In the genomic region with DNA sequence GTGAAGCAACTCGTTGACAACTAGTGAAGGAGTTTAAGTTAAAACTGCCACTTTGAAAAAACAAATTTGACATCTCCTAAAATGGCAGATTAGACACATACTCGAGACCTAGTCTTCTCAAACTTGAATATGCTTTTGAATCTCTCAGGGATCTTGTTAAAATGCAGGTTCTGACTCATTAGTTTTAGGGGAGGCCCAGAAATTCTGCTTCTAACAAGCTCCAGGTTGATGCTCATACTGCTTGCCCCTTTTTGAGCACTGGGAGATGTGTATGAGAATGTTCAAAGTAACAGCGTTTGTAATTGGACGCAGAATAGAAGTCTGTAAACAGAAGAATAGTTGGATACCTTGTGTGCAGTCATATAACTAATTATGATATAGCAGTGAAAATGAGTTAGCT, we compare ENCODE assay signal across 8 cellular contexts. TPM values are rescaled to one million over a fixed set of nuclear protein-coding genes. Genes with fewer than 3 reads are reported as not detected.
DNase-seq lines count a peak whose midpoint lies in the region; ATAC-seq and TF ChIP-seq lines count a peak whose summit lies in the region.

No MANE protein-coding gene starts in this region.

- peak overlapping the region; percentile 98 for H3K4me3 Mint-ChIP-seq in memory B cell

- CTCF ChIA-PET in AG04450 (lab: Charles Lee) (interaction anchor here (1.1 kb wide), 1 partner anchor 38 kb away, joined by 5 read pairs; no protein-coding TSS in a partner anchor), HCT116 (lab: Charles Lee) (interaction anchor here (1.1 kb wide), 1 partner anchor 9 kb away, joined by 4 read pairs; no protein-coding TSS in a partner anchor)

- 0 out of 2 replicates have a peak overlapping the region, but pooled peaks have one; percentile 10 for H3K9ac ChIP-seq in HCT116 (ENCODE audit: low read length)

- peak overlapping the region; percentile 89 for H3K4me2 ChIP-seq in HCT116 (ENCODE audit: low read length)

- H3K4me3 ChIP-seq in AG04450 (ENCODE audit: low read depth, low read length) (peak overlapping the region; percentile 100), HCT116 (replicated peaks in 1 of 2; ENCODE audit: low read depth in 1 of 2, low read length in 2 of 2) (peak overlapping the region; percentile 95 to 98; a peak in 3 of 4 replicates), astrocyte of the cerebellum (ENCODE audit: low read depth, low read length) (peak overlapping the region; percentile 94)

- H3K27ac ChIP-seq in AG04450 (ENCODE audit: low read depth, low read length), result no peak overlapping the region
- no peak overlapping the region for H3K27ac ChIP-seq in HCT116 (ENCODE audit: low read depth, low read length)

- no TSS peak for BruUV-seq in HCT116 (replicated peaks; lab: Mats Ljungman, UMichigan)

- H3K9me3 ChIP-seq in AG04450 (ENCODE audit: control insufficient read depth, insufficient read depth, low read length) (no peaks in the 10 kb centered on the region; the same call in 1 of the 2 replicates), HCT116 (ENCODE audit: control insufficient read depth in 1 of 2, insufficient read depth in 1 of 2, low read depth in 1 of 2, low read length in 2 of 2) (no peaks in the 10 kb centered on the region)

- no peaks in the 10 kb centered on the region for H3K9me2 ChIP-seq in HCT116 (ENCODE audit: insufficient read depth)

- peaks cover 2 to 21% of the 10 kb centered on the region in 2 experiments; a peak in 3 of 4 replicates for H3K4me1 ChIP-seq in HCT116 (ENCODE audit: control insufficient read depth in 1 of 2, insufficient read depth in 2 of 2, low read length in 2 of 2)

- no peak for TF ChIP-seq RAD21 in HCT116 (IDR thresholded peaks at IDR 0.05; ENCODE audit: low read depth)

- no peaks in the 10 kb centered on the region for H4K20me1 ChIP-seq in HCT116 (ENCODE audit: insufficient read depth)

- peaks cover 8% of the 10 kb centered on the region for H3K36me3 Mint-ChIP-seq in memory B cell

- no peaks in the 10 kb centered on the region for H3K27me3 ChIP-seq in AG04450 (ENCODE audit: control insufficient read depth, insufficient read depth, low read length)
- H3K27me3 ChIP-seq in HCT116 (ENCODE audit: insufficient read depth, low read length), result no peaks in the 10 kb centered on the region

- intact Hi-C loops in HCT116 (cut with micrococcal nuclease), result no loop called here

- TF ChIP-seq POLR2A in HCT116 (IDR thresholded peaks at IDR 0.05; ENCODE audit: borderline replicate concordance, extremely low read depth, insufficient read depth, insufficient read length), result no peak

- no peak for TF ChIP-seq CTCF in AG04450 (IDR thresholded peaks at IDR 0.05; ENCODE audit: low read depth, low read length)
- no peak for TF ChIP-seq CTCF in HCT116 (IDR thresholded peaks at IDR 0.05 in 2 of 3, conservative IDR thresholded peaks at IDR 0.05 in 1 of 3; ENCODE audit: borderline replicate concordance in 1 of 3, insufficient read depth in 1 of 3, low read depth in 2 of 3, low read length in 2 of 3)
- TF ChIP-seq CTCF in astrocyte of the cerebellum (IDR thresholded peaks at IDR 0.05; ENCODE audit: low read depth, low read length, missing control alignments), result no peak

- H3K9me3 Mint-ChIP-seq in memory B cell, result no peaks in the 10 kb centered on the region

- H3K27me3 Mint-ChIP-seq in memory B cell, result no peaks in the 10 kb centered on the region

- ATAC-seq in HCT116 (no peak), memory B cell (ENCODE audit: low read depth) (no peak), GM19324 (IDR thresholded peaks at IDR 0.05; ENCODE audit: low FRiP score, unreplicated experiment) (no peak)

- RAD21 ChIA-PET in HCT116 (lab: Charles Lee; ENCODE audit: low non-redundant PET in 1 of 2, low total read pairs in 2 of 2, uncharacterized antibody in 2 of 2, unreplicated experiment in 2 of 2), result no interaction called here

- peaks cover 9 to 23% of the 10 kb centered on the region in 2 experiments for H3K36me3 ChIP-seq in HCT116 (ENCODE audit: control insufficient read depth in 1 of 2, insufficient read depth in 2 of 2, low read length in 2 of 2)

- H3K4me1 Mint-ChIP-seq in memory B cell, result peaks cover 13% of the 10 kb centered on the region

- DNase-seq in AG04450 (ENCODE audit: low read depth, low spot score) (no peak), HCT116 (ENCODE audit: low read depth, low spot score) (no peak), astrocyte of the cerebellum (ENCODE audit: low read depth) (no peak), memory B cell (ENCODE audit: low spot score in 2 of 2) (no peak), SHP77 (lab: John Stamatoyannopoulos, UW) (no peak), NCI-H510A treated with DMSO at 0.1 percent for 48 hours (lab: John Stamatoyannopoulos, UW) (no peak)
- no peak for DNase-seq in effector CD8-positive, alpha-beta T cell (lab: John Stamatoyannopoulos, UW)

- H3K27ac Mint-ChIP-seq in memory B cell, result peak overlapping the region; percentile 97

- H2AFZ ChIP-seq in HCT116 (ENCODE audit: low read depth, low read length, poor library complexity, severe bottlenecking), result no peak overlapping the region

- POLR2A ChIA-PET in AG04450 (lab: Yijun Ruan, JAX), result no interaction called here
- POLR2A ChIA-PET in HCT116 (lab: Charles Lee), result no interaction called here

- in situ Hi-C loops in astrocyte of the cerebellum (cut with HindIII; ENCODE audit: low sequenced_read_pairs), result no loop called here

- H3K79me2 ChIP-seq in HCT116 (ENCODE audit: insufficient read depth, low read length), result peaks cover 85% of the 10 kb centered on the region

TF ChIP-seq in HCT116, 20 proteins besides CTCF, POLR2A, EP300 and RAD21 (continues in another document):
- TF ChIP-seq, protein P1, sequence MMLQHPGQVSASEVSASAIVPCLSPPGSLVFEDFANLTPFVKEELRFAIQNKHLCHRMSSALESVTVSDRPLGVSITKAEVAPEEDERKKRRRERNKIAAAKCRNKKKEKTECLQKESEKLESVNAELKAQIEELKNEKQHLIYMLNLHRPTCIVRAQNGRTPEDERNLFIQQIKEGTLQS (IDR thresholded peaks at IDR 0.05), result no peak
- TF ChIP-seq CBX3 (IDR thresholded peaks at IDR 0.05; ENCODE audit: low read depth) (no peak), YY1 (IDR thresholded peaks at IDR 0.05; ENCODE audit: extremely low read depth, insufficient replicate concordance, low read depth, low read length) (no peak), EZH2phosphoT487 (IDR thresholded peaks at IDR 0.05; ENCODE audit: borderline replicate concordance) (no peak), CEBPB (IDR thresholded peaks at IDR 0.05; ENCODE audit: low read depth) (no peak), POLR2AphosphoS5 (IDR thresholded peaks at IDR 0.05; ENCODE audit: low read depth, low read length) (no peak), TCF7L2 (IDR thresholded peaks at IDR 0.05; ENCODE audit: borderline replicate concordance, extremely low read depth, insufficient read depth, insufficient read length) (no peak), FOSL1 (IDR thresholded peaks at IDR 0.05; ENCODE audit: low read depth) (no peak), JUND (IDR thresholded peaks at IDR 0.05) (no peak), ELF1 (IDR thresholded peaks at IDR 0.05; ENCODE audit: borderline replicate concordance, low read depth) (no peak), SP1 (IDR thresholded peaks at IDR 0.05; ENCODE audit: low read depth) (no peak), SIN3A (IDR thresholded peaks at IDR 0.05; ENCODE audit: low read depth) (no peak)
- TF ChIP-seq, protein P2, sequence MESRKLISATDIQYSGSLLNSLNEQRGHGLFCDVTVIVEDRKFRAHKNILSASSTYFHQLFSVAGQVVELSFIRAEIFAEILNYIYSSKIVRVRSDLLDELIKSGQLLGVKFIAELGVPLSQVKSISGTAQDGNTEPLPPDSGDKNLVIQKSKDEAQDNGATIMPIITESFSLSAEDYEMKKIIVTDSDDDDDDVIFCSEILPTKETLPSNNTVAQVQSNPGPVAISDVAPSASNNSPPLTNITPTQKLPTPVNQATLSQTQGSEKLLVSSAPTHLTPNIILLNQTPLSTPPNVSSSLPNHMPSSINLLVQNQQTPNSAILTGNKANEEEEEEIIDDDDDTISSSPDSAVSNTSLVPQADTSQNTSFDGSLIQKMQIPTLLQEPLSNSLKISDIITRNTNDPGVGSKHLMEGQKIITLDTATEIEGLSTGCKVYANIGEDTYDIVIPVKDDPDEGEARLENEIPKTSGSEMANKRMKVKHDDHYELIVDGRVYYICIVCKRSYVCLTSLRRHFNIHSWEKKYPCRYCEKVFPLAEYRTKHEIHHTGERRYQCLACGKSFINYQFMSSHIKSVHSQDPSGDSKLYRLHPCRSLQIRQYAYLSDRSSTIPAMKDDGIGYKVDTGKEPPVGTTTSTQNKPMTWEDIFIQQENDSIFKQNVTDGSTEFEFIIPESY (IDR thresholded peaks at IDR 0.05; ENCODE audit: extremely low read depth, insufficient replicate concordance, low read length), result no peak
- TF ChIP-seq, protein P3, sequence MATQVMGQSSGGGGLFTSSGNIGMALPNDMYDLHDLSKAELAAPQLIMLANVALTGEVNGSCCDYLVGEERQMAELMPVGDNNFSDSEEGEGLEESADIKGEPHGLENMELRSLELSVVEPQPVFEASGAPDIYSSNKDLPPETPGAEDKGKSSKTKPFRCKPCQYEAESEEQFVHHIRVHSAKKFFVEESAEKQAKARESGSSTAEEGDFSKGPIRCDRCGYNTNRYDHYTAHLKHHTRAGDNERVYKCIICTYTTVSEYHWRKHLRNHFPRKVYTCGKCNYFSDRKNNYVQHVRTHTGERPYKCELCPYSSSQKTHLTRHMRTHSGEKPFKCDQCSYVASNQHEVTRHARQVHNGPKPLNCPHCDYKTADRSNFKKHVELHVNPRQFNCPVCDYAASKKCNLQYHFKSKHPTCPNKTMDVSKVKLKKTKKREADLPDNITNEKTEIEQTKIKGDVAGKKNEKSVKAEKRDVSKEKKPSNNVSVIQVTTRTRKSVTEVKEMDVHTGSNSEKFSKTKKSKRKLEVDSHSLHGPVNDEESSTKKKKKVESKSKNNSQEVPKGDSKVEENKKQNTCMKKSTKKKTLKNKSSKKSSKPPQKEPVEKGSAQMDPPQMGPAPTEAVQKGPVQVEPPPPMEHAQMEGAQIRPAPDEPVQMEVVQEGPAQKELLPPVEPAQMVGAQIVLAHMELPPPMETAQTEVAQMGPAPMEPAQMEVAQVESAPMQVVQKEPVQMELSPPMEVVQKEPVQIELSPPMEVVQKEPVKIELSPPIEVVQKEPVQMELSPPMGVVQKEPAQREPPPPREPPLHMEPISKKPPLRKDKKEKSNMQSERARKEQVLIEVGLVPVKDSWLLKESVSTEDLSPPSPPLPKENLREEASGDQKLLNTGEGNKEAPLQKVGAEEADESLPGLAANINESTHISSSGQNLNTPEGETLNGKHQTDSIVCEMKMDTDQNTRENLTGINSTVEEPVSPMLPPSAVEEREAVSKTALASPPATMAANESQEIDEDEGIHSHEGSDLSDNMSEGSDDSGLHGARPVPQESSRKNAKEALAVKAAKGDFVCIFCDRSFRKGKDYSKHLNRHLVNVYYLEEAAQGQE (IDR thresholded peaks at IDR 0.05; ENCODE audit: low read depth), result no peak
- TF ChIP-seq, protein P4, sequence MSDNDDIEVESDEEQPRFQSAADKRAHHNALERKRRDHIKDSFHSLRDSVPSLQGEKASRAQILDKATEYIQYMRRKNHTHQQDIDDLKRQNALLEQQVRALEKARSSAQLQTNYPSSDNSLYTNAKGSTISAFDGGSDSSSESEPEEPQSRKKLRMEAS (IDR thresholded peaks at IDR 0.05), result no peak

RNA-seq across cellular contexts. Expression of a gene that starts 1.6 kb away (rescaled TPM):
- polyA plus RNA-seq in AG04450 (2011; rRNA removed), result 18.0 and 22.6 TPM in 2 replicates
- 27.2 and 31.4 TPM in 2 replicates for polyA minus RNA-seq in AG04450 (2011; rRNA and poly(A)+ RNA removed)
- total RNA-seq in HCT116 (2021; ENCODE audit: unreplicated experiment), result 18.6 TPM
- 5.0 and 7.3 TPM in 2 replicates for polyA plus RNA-seq in HCT116 (2012)
